Comparison of ENCODE assay signal across 8 cellular contexts in genomic region chr17:81859906-81860755, GRCh38. TPM values are rescaled to one million over a fixed set of nuclear protein-coding genes. Genes with fewer than 3 reads are reported as not detected.
DNase-seq lines count a peak whose midpoint lies in the region; ATAC-seq, FAIRE-seq and TF ChIP-seq lines count a peak whose summit lies in the region.

P4HB (minus strand) TSS chr17:81860535; CDS start chr17:81860471, 64 bp downstream.

- ATAC-seq in naive thymus-derived CD8-positive, alpha-beta T cell, result peak; percentile 22 to 37
- ATAC-seq in GM21423 (IDR thresholded peaks at IDR 0.05; ENCODE audit: unreplicated experiment), result no peak

- H4K20me1 ChIP-seq in endothelial cell of umbilical vein (replicated peaks; ENCODE audit: control insufficient read depth, extremely low read depth, insufficient read depth, low read length), result no peaks in the 10 kb centered on the region

- H3K9ac ChIP-seq in ES-I3 (ENCODE audit: low read depth, low read length) (peak within 1 kb of the TSS; percentile 95), endothelial cell of umbilical vein (replicated peaks; ENCODE audit: extremely low read depth, insufficient read depth, low read length) (peak within 1 kb of the TSS; percentile 84)

- H3K27me3 ChIP-seq in endothelial cell of umbilical vein (ENCODE audit: control insufficient read depth in 2 of 2, insufficient read depth in 2 of 2, low read length in 2 of 2), result no peaks in the 10 kb centered on the region

- no peaks in the 10 kb centered on the region for H3K9me1 ChIP-seq in endothelial cell of umbilical vein (replicated peaks; ENCODE audit: control insufficient read depth, extremely low read depth, insufficient read depth, low read length)

- dilution Hi-C loops in endothelial cell of umbilical vein (cut with MboI; ENCODE audit: extremely low pct_ligation_motif_present, low sequenced_read_pairs), result no loop called here

- peaks cover 0 to 3% (median 0%) of the 10 kb centered on the region in 5 donors for H3K27me3 Mint-ChIP-seq in naive thymus-derived CD8-positive, alpha-beta T cell

- TF ChIP-seq CTCF in HFF-Myc (IDR thresholded peaks at IDR 0.05; ENCODE audit: low read depth, low read length, missing control alignments) (no peak), endothelial cell of umbilical vein (IDR thresholded peaks at IDR 0.05; ENCODE audit: extremely low read depth in 1 of 2, insufficient read depth in 1 of 2, low read depth in 1 of 2, low read length in 2 of 2) (no peak)

- CTCF ChIA-PET in endothelial cell of umbilical vein (lab: Charles Lee), result interaction anchor here (1.0 kb wide), 1 partner anchor 38 kb away, joined by 3 read pairs; no protein-coding TSS in a partner anchor

- H3K36me3 ChIP-seq in ES-I3 (ENCODE audit: insufficient read depth, low read length) (peaks cover 37% of the 10 kb centered on the region), endothelial cell of umbilical vein (ENCODE audit: control insufficient read depth in 2 of 2, extremely low read depth in 1 of 2, insufficient read depth in 2 of 2, low read length in 2 of 2) (peaks cover 3 to 21% of the 10 kb centered on the region in 2 experiments)

- FAIRE-seq in endothelial cell of umbilical vein (lab: Jason Lieb, UNC), result peak; percentile 31

- H3K9me3 Mint-ChIP-seq in naive thymus-derived CD8-positive, alpha-beta T cell, result peaks cover 0 to 3% (median 0%) of the 10 kb centered on the region in 9 donors

- H3K9me3 ChIP-seq in ES-I3 (ENCODE audit: control insufficient read depth, insufficient read depth, low read length), result no peaks in the 10 kb centered on the region
- no peaks in the 10 kb centered on the region for H3K9me3 ChIP-seq in endothelial cell of umbilical vein (replicated peaks; ENCODE audit: control insufficient read depth, insufficient read depth, low read length)

- H3K4me1 ChIP-seq in ES-I3 (ENCODE audit: insufficient read depth, low read length) (0 out of 2 replicates have a peak, but pooled peaks cover 6% of the 10 kb centered on the region), endothelial cell of umbilical vein (ENCODE audit: control insufficient read depth, extremely low read depth, insufficient read depth, low read length) (peaks cover 20% of the 10 kb centered on the region)

- intact Hi-C loops in T-helper 1 cell treated with Interleukin-12 subunit alpha and Interleukin-12 subunit beta and Interleukin-4 antibody, amounts not matched to agents 30 ng/mL and 1 ng/mL, for 36 hours (cut with micrococcal nuclease), result loop anchor here (1.0 to 10.0 kb wide), 15 partner anchors 27 to 621 kb away; partner anchors contain the start of genes ACTG1, ALYREF, ANAPC11 and ARL16
- intact Hi-C loops in endothelial cell of umbilical vein (cut with micrococcal nuclease), result loop anchor here (1.0 to 2.0 kb wide), 4 partner anchors 31 to 163 kb away; partner anchors contain the start of genes ALYREF, ANAPC11, CENPX and LRRC45

- peaks cover 46% of the 10 kb centered on the region for H3K79me2 ChIP-seq in endothelial cell of umbilical vein (ENCODE audit: control insufficient read depth, insufficient read depth, low read length)

- TF ChIP-seq POLR2A in endothelial cell of umbilical vein (IDR thresholded peaks at IDR 0.05; ENCODE audit: low read depth, low read length), result peak; percentile 93

- no peak within 1 kb of the TSS for H2AFZ ChIP-seq in endothelial cell of umbilical vein (ENCODE audit: low read depth, low read length)

- H3K4me1 Mint-ChIP-seq in naive thymus-derived CD8-positive, alpha-beta T cell, result peaks cover 17 to 65% (median 34%) of the 10 kb centered on the region in 4 donors

- peak within 1 kb of the TSS; percentile 82 to 94 (median 92) for H3K4me3 Mint-ChIP-seq in naive thymus-derived CD8-positive, alpha-beta T cell

- DNase-seq in HFF-Myc (ENCODE audit: extremely low read depth, low read depth) (no peak), endothelial cell of umbilical vein (ENCODE audit: low read depth, low spot score) (peak; percentile 39), NCI-H1092 treated with DMSO at 0.1 percent for 48 hours (lab: John Stamatoyannopoulos, UW) (no peak), NOMO-1 treated with dmso at 0.1 percent for 144 hours (lab: John Stamatoyannopoulos, UW; ENCODE audit: unreplicated experiment) (no peak)
- DNase-seq in naive thymus-derived CD8-positive, alpha-beta T cell, result peak in 2 of 10 donors; percentile 18 to 92

- H3K36me3 Mint-ChIP-seq in naive thymus-derived CD8-positive, alpha-beta T cell, result peaks cover 0 to 41% (median 4%) of the 10 kb centered on the region in 3 donors

- no TSS peak for BruUV-seq in endothelial cell of umbilical vein (replicated peaks; lab: Mats Ljungman, UMichigan)

- peak within 1 kb of the TSS; percentile 66 for H3K4me2 ChIP-seq in endothelial cell of umbilical vein (ENCODE audit: insufficient read depth, low read length)

- peak within 1 kb of the TSS; percentile 92 to 98 (median 96) for H3K27ac Mint-ChIP-seq in naive thymus-derived CD8-positive, alpha-beta T cell

- peak within 1 kb of the TSS; percentile 80 for H3K27ac ChIP-seq in endothelial cell of umbilical vein (ENCODE audit: insufficient read depth, low read depth, low read length)

- POLR2A ChIA-PET in endothelial cell of umbilical vein (lab: Charles Lee), result no interaction called here
- POLR2A ChIA-PET in naive thymus-derived CD8-positive, alpha-beta T cell (lab: Charles Lee), result interaction anchor here (0.8 to 2.8 kb wide), 10 partner anchors 10 to 347 kb away, joined by 3 to 45 read pairs (median 5); partner anchors contain the start of genes ACTG1, ALYREF, ANAPC11 and ARHGDIA

- H3K4me3 ChIP-seq in HFF-Myc (replicated peaks; ENCODE audit: low read depth, low read length) (peak within 1 kb of the TSS; percentile 94), endothelial cell of umbilical vein (replicated peaks in 1 of 3; ENCODE audit: insufficient read depth in 1 of 3, low read depth in 1 of 3, low read length in 3 of 3) (peak within 1 kb of the TSS; percentile 60 to 97 (median 76))

TF ChIP-seq in endothelial cell of umbilical vein, 7 proteins besides CTCF, POLR2A, EP300 and RAD21:
- TF ChIP-seq FOS (IDR thresholded peaks at IDR 0.05; ENCODE audit: borderline replicate concordance, insufficient read depth, low read length), result no peak
- peak; percentile 3 for TF ChIP-seq MAX (IDR thresholded peaks at IDR 0.05; ENCODE audit: insufficient read depth, insufficient read length)
- peak; percentile 98 for TF ChIP-seq POLR2AphosphoS5 (IDR thresholded peaks at IDR 0.05; ENCODE audit: insufficient read depth, low read depth, low read length)
- no peak for TF ChIP-seq EZH2 (IDR thresholded peaks at IDR 0.05; ENCODE audit: borderline replicate concordance, low read depth, low read length, severe bottlenecking)
- TF ChIP-seq GATA2 (IDR thresholded peaks at IDR 0.05; ENCODE audit: insufficient read depth, insufficient read length, low read depth, low read length), result no peak

RNA-seq across cellular contexts. Expression of gene P4HB, which starts in this region (rescaled TPM):
- 548 and 588 TPM in 2 replicates for total RNA-seq in T-helper 1 cell treated with Interleukin-12 subunit alpha and Interleukin-12 subunit beta and Interleukin-4 antibody, amounts not matched to agents 30 ng/mL and 1 ng/mL, for 36 hours
- 872 and 988 TPM in 2 replicates for total RNA-seq in endothelial cell of umbilical vein
- 156 and 201 TPM in 2 replicates for polyA plus RNA-seq in endothelial cell of umbilical vein
- 267 and 311 TPM in 2 replicates for polyA plus RNA-seq in endothelial cell of umbilical vein (2011; cell fraction: cytosol; rRNA removed)
- 226 and 268 TPM in 2 replicates for polyA plus RNA-seq in endothelial cell of umbilical vein (2011; cell fraction: nucleus; rRNA removed)
- 1,187 and 1,248 TPM in 2 replicates for polyA plus RNA-seq in endothelial cell of umbilical vein (2012)
- polyA minus RNA-seq in endothelial cell of umbilical vein, result 283 and 318 TPM in 2 replicates
- 90.5 TPM for polyA minus RNA-seq in endothelial cell of umbilical vein (2011; cell fraction: cytosol; rRNA and poly(A)+ RNA removed)
- 199 and 203 TPM in 2 replicates for polyA minus RNA-seq in endothelial cell of umbilical vein (2011; cell fraction: nucleus; rRNA and poly(A)+ RNA removed)
- 100 to 1,000 TPM; 181 to 190 TPM for total RNA-seq in naive thymus-derived CD8-positive, alpha-beta T cell
- 100 to 1,000 TPM; 166 to 191 (median 191) TPM for polyA plus RNA-seq in naive thymus-derived CD8-positive, alpha-beta T cell
